In the genomic region with DNA sequence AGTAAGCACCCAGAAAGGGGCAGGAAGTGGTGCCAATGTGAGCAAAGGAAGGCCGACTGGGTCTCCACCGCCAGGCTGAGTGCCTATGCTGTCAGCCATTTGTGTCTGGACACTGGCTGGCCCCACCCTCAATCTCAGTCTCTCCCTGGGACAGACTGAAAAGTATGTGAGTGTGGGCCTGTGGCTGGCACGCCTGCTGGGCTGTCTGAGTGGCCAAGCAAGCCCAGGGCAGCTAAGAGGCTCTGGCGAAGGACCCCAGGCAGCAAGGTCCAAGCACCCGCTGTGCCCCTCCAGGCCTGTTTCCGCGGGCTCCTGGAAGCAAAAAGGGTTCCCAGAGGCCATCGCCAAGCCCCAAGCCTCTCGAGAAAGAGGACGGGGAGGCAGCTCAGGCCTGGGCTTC, we compare ENCODE assay signal across 25 cellular contexts.
"Had no signal": no experiment of that assay in that cellular context is flagged by ENCODE, and none has a peak within 500 bp of the region (broad histone marks: within the 10 kb centered on the region; RNA-seq: fewer than 3 reads in every experiment).

No MANE protein-coding gene starts in this region.

- H3K4me3 ChIP-seq: colonic mucosa, gastroesophageal sphincter, heart left ventricle, hepatocyte, left lung, sigmoid colon, skin epidermis, spleen, thoracic aorta, tibial nerve, upper lobe of right lung, uterus had no signal

- H3K9ac ChIP-seq: parathyroid adenoma had no signal

- H3K36me3 ChIP-seq: colonic mucosa, gastroesophageal sphincter, heart left ventricle, left lung, sigmoid colon, spleen, thoracic aorta, tibial nerve, upper lobe of right lung, uterus had no signal

- H2AFZ ChIP-seq: hepatocyte, parathyroid adenoma had no signal

- H3K9me3 ChIP-seq: colonic mucosa, gastroesophageal sphincter, heart left ventricle, left lung, sigmoid colon, spleen, thoracic aorta, tibial nerve, upper lobe of right lung, uterus had no signal

- H3K27me3 ChIP-seq: colonic mucosa, gastroesophageal sphincter, heart left ventricle, hepatocyte, sigmoid colon, tibial nerve, upper lobe of right lung, uterus had no signal

- ATAC-seq: foreskin keratinocyte; gastroesophageal sphincter; heart left ventricle; left cardiac atrium; left lung; naive thymus-derived CD8-positive, alpha-beta T cell; stimulated activated naive B cell treated with anti-CD40 and anti-IgM and Interleukin-4, amounts not matched to agents 10 μg/mL and 1 μg/mL and 100 μg/mL, for 72 hours; upper lobe of right lung had no signal

- H3K27ac ChIP-seq: colonic mucosa, epithelial cell of prostate, foreskin keratinocyte, gastroesophageal sphincter, heart left ventricle, hepatocyte, left lung, parathyroid adenoma, sigmoid colon, skin epidermis, thoracic aorta, tibial nerve, upper lobe of right lung, uterus had no signal

- DNase-seq: colonic mucosa; effector CD8-positive, alpha-beta T cell; endodermal cell; foreskin keratinocyte; heart left ventricle; left cardiac atrium; mammary epithelial cell; mesendoderm; midbrain; naive thymus-derived CD8-positive, alpha-beta T cell; nephron progenitor cell; occipital lobe; sigmoid colon; spleen; stimulated activated naive B cell treated with anti-CD40 and anti-IgM and Interleukin-4, amounts not matched to agents 10 μg/mL and 1 μg/mL and 100 μg/mL, for 72 hours; upper lobe of right lung; uterus had no signal

- H3K4me1 ChIP-seq: colonic mucosa, foreskin keratinocyte, parathyroid adenoma, uterus had no signal

- H3K79me2 ChIP-seq: hepatocyte, parathyroid adenoma had no signal
